ENCODE assay signal across 20 cellular contexts in genomic region chr3:14275962-14276909, GRCh38.
"Had no signal": no experiment of that assay in that cellular context is flagged by ENCODE, and none has a peak within 500 bp of the region (broad histone marks: within the 10 kb centered on the region; RNA-seq: fewer than 3 reads in every experiment).

No MANE protein-coding gene starts in this region.

- H3K36me3 ChIP-seq: left lung, neutrophil, right lobe of liver, tibial artery, WERI-Rb-1 had no signal

- H2AFZ ChIP-seq: parathyroid adenoma had no signal

- H3K27ac ChIP-seq: foreskin keratinocyte, left lung, neutrophil, parathyroid adenoma, right lobe of liver, skin epidermis, tibial artery, WERI-Rb-1 had no signal

- H3K4me3 ChIP-seq: left lung, right lobe of liver, skin epidermis, tibial artery had no signal

- H3K27me3 ChIP-seq: neutrophil, right lobe of liver had no signal

- ATAC-seq: activated naive CD4-positive, alpha-beta T cell treated with anti-CD3 and anti-CD28 coated beads, Interleukin-2, amount 50 U/mL, for 72 hours; activated T-helper 17 cell treated with anti-CD3 and anti-CD28 coated beads, Interleukin-2, amount 50 U/mL, for 72 hours; foreskin keratinocyte; natural killer cell treated with Interleukin-12 subunit alpha and Interleukin-12 subunit beta and Interleukin-15 and Interleukin-18, amount 100 ng/mL, for 72 hours; right lobe of liver; stimulated activated effector memory CD8-positive, alpha-beta T cell treated with anti-CD3 and anti-CD28 coated beads, Interleukin-12 subunit alpha, Interleukin-12 subunit beta, amount 100 ng/mL, for 72 hours; stimulated activated naive CD8-positive, alpha-beta T cell treated with anti-CD3 and anti-CD28 coated beads, Interleukin-15, amount 100 ng/mL, for 72 hours had no signal

- H3K4me1 ChIP-seq: left lung, parathyroid adenoma, right lobe of liver, tibial artery had no signal

- H3K9me3 ChIP-seq: left lung, neutrophil, right lobe of liver, tibial artery had no signal

- H3K79me2 ChIP-seq: parathyroid adenoma had no signal

- DNase-seq: activated CD4-positive, alpha-beta T cell treated with anti-CD3 and anti-CD28 coated beads for 1 hour; activated CD4-positive, alpha-beta T cell treated with anti-CD3 and anti-CD28 coated beads, Interleukin-2, amount 50 U/mL, for 1 hour; activated T-cell treated with anti-CD3 and anti-CD28 coated beads, Interleukin-2, amount 50 U/mL, for 24 hours; aorta; effector CD4-positive, alpha-beta T cell; foreskin keratinocyte; left lung; right lobe of liver; stimulated activated CD4-positive, alpha-beta T cell treated with anti-CD3 and anti-CD28 coated beads, Interleukin-2, amount 100 ng/mL, for 24 hours; stimulated activated naive CD8-positive, alpha-beta T cell treated with anti-CD3 and anti-CD28 coated beads, Interleukin-15, amount 100 ng/mL, for 72 hours; tibial artery had no signal

- FAIRE-seq: TTC549 had no signal

- H3K9ac ChIP-seq: parathyroid adenoma had no signal
